In genomic region chr3:171186383-171186782, GRCh38 we compare ENCODE assay signal across 19 cellular contexts.
"Had no signal": no experiment of that assay in that cellular context is flagged by ENCODE, and none has a peak within 500 bp of the region (broad histone marks: within the 10 kb centered on the region; RNA-seq: fewer than 3 reads in every experiment).

No MANE protein-coding gene starts in this region.

- H3K36me3 ChIP-seq: pancreas, upper lobe of left lung, WERI-Rb-1 had no signal

- H3K27me3 Mint-ChIP-seq: central memory CD8-positive, alpha-beta T cell; stimulated activated naive CD8-positive, alpha-beta T cell treated with anti-CD3 and anti-CD28 coated beads, Interleukin-15, Interleukin-2, amounts not matched to agents 100 ng/mL and 50 ng/mL, for 24 hours had no signal

- H3K27me3 ChIP-seq: pancreas, upper lobe of left lung had no signal

- DNase-seq: activated CD4-positive, alpha-beta T cell treated with anti-CD3 and anti-CD28 coated beads for 48 hours; activated CD8-positive, alpha-beta T cell treated with anti-CD3 and anti-CD28 coated beads, Interleukin-2, amount 10 ng/mL, durations not matched to agents 7 days and 5 days; activated naive CD4-positive, alpha-beta T cell treated with anti-CD3 and anti-CD28 coated beads for 36 hours; dermis blood vessel endothelial cell; endodermal cell; foreskin fibroblast; islet precursor cell; pancreas; retina; stimulated activated CD4-positive, alpha-beta T cell treated with anti-CD3 and anti-CD28 coated beads, Interleukin-15, amount 100 ng/mL, for 24 hours; stimulated activated CD4-positive, alpha-beta T cell treated with anti-CD3 and anti-CD28 coated beads, Interleukin-4, amount 100 ng/mL, for 24 hours; T-helper 9 cell; upper lobe of left lung; WERI-Rb-1 had no signal

- H3K9me3 Mint-ChIP-seq: activated naive CD4-positive, alpha-beta T cell treated with anti-CD3 and anti-CD28 coated beads for 36 hours; activated T-helper 1 cell treated with anti-CD3 and anti-CD28 coated beads, Interleukin-12 subunit alpha, Interleukin-12 subunit beta, Interleukin-2, Interleukin-4 antibody, amounts not matched to agents 30 ng/mL and 10 ng/mL and 1 ng/mL, durations not matched to agents 14 hours and 24 hours and 36 hours; central memory CD8-positive, alpha-beta T cell; endodermal cell; neural crest cell; stimulated activated naive CD8-positive, alpha-beta T cell treated with anti-CD3 and anti-CD28 coated beads, Interleukin-15, Interleukin-2, amounts not matched to agents 100 ng/mL and 50 ng/mL, for 24 hours had no signal

- H3K4me3 Mint-ChIP-seq: activated CD8-positive, alpha-beta T cell treated with anti-CD3 and anti-CD28 coated beads, Interleukin-2, amount 10 ng/mL, durations not matched to agents 7 days and 5 days; activated naive CD4-positive, alpha-beta T cell treated with anti-CD3 and anti-CD28 coated beads for 36 hours; activated T-helper 1 cell treated with anti-CD3 and anti-CD28 coated beads, Interleukin-12 subunit alpha, Interleukin-12 subunit beta, Interleukin-2, Interleukin-4 antibody, amounts not matched to agents 30 ng/mL and 10 ng/mL and 1 ng/mL, durations not matched to agents 14 hours and 24 hours and 36 hours; central memory CD8-positive, alpha-beta T cell; endodermal cell; neural crest cell; stimulated activated naive CD8-positive, alpha-beta T cell treated with anti-CD3 and anti-CD28 coated beads, Interleukin-15, Interleukin-2, amounts not matched to agents 100 ng/mL and 50 ng/mL, for 24 hours had no signal

- H3K27ac ChIP-seq: pancreas, upper lobe of left lung, WERI-Rb-1 had no signal

- ATAC-seq: activated CD8-positive, alpha-beta T cell treated with anti-CD3 and anti-CD28 coated beads, Interleukin-2, amount 10 ng/mL, durations not matched to agents 7 days and 5 days; esophagus mucosa had no signal

- H3K4me3 ChIP-seq: pancreas, upper lobe of left lung had no signal

- H3K9me3 ChIP-seq: pancreas, upper lobe of left lung had no signal

- H3K27ac Mint-ChIP-seq: activated CD8-positive, alpha-beta T cell treated with anti-CD3 and anti-CD28 coated beads, Interleukin-2, amount 10 ng/mL, durations not matched to agents 7 days and 5 days; activated naive CD4-positive, alpha-beta T cell treated with anti-CD3 and anti-CD28 coated beads for 36 hours; activated T-helper 1 cell treated with anti-CD3 and anti-CD28 coated beads, Interleukin-12 subunit alpha, Interleukin-12 subunit beta, Interleukin-2, Interleukin-4 antibody, amounts not matched to agents 30 ng/mL and 10 ng/mL and 1 ng/mL, durations not matched to agents 14 hours and 24 hours and 36 hours; endodermal cell; stimulated activated naive CD8-positive, alpha-beta T cell treated with anti-CD3 and anti-CD28 coated beads, Interleukin-15, Interleukin-2, amounts not matched to agents 100 ng/mL and 50 ng/mL, for 24 hours had no signal
